9 cellular contexts compared by ENCODE assay signal in genomic region chr7:37052673-37053072, GRCh38.
DNase-seq lines count a peak whose midpoint lies in the region; ATAC-seq and TF ChIP-seq lines count a peak whose summit lies in the region.
"Had no signal": no experiment of that assay in that cellular context is flagged by ENCODE, and none has a peak within 500 bp of the region (broad histone marks: within the 10 kb centered on the region; RNA-seq: fewer than 3 reads in every experiment).

No MANE protein-coding gene starts in this region.

- H3K36me3 ChIP-seq in A673 (ENCODE audit: insufficient read depth, low read length, poor library complexity, severe bottlenecking), result no peaks in the 10 kb centered on the region
- H3K36me3 ChIP-seq in HEK293 (ENCODE audit: control insufficient read depth in 2 of 2, insufficient read depth in 1 of 2, low read length in 2 of 2), result no peaks in the 10 kb centered on the region

- TF ChIP-seq CTCF in A673 (conservative IDR thresholded peaks at IDR 0.05; ENCODE audit: low read depth, low read length) (no peak), HEK293 (tag by site-specific recombination; IDR thresholded peaks at IDR 0.05) (no peak), glutamatergic neuron (IDR thresholded peaks at IDR 0.05; ENCODE audit: partially characterized antibody, unreplicated experiment) (no peak)

- H3K4me1 ChIP-seq in A673 (ENCODE audit: insufficient read depth, low read length, poor library complexity, severe bottlenecking) (no peaks in the 10 kb centered on the region), HEK293 (ENCODE audit: control insufficient read depth, insufficient read depth, low read length) (no peaks in the 10 kb centered on the region)

- H3K4me3 Mint-ChIP-seq in glutamatergic neuron (ENCODE audit: unreplicated experiment), result no peak overlapping the region

- no peaks in the 10 kb centered on the region for H3K27me3 Mint-ChIP-seq in glutamatergic neuron (ENCODE audit: unreplicated experiment)

- H3K4me1 Mint-ChIP-seq in glutamatergic neuron (ENCODE audit: low read depth, unreplicated experiment), result peaks cover 18% of the 10 kb centered on the region

- intact Hi-C loops in A673 (cut with micrococcal nuclease; ENCODE audit: unreplicated experiment), result no loop called here

- ATAC-seq in SK-N-SH treated with all-trans-retinoic acid at 6 μM for 48 hours (no peak), HG02759 (IDR thresholded peaks at IDR 0.05; ENCODE audit: unreplicated experiment) (no peak), HG02798 (IDR thresholded peaks at IDR 0.05; ENCODE audit: poor library complexity, unreplicated experiment) (no peak), GM18502 (IDR thresholded peaks at IDR 0.05; ENCODE audit: poor library complexity, unreplicated experiment) (no peak)
- ATAC-seq in activated CD4-positive, CD25-positive, alpha-beta regulatory T cell treated with anti-CD3 and anti-CD28 coated beads, Interleukin-2, amount 50 U/mL, for 24 hours, result no peak

- CTCF ChIA-PET in A673 (lab: Charles Lee) (no interaction called here), HEK293 (lab: Yijun Ruan, JAX) (interaction anchor here (1.2 kb wide), 1 partner anchor 130 kb away, joined by 7 read pairs; no protein-coding TSS in a partner anchor)

- H3K4me3 ChIP-seq in A673 (ENCODE audit: low read depth, low read length, poor library complexity, severe bottlenecking), result no peak overlapping the region
- H3K4me3 ChIP-seq in HEK293 (ENCODE audit: low read depth, low read length), result no peak overlapping the region
- H3K4me3 ChIP-seq: SK-N-MC had no signal

- H3K36me3 Mint-ChIP-seq in glutamatergic neuron (ENCODE audit: unreplicated experiment), result no peaks in the 10 kb centered on the region

- H3K27ac ChIP-seq in A673 (ENCODE audit: low read depth, low read length, poor library complexity, severe bottlenecking) (no peak overlapping the region), HEK293 (ENCODE audit: extremely low read depth, low read depth, low read length) (no peak overlapping the region)
- H3K27ac ChIP-seq: SK-N-MC had no signal

- POLR2A ChIA-PET in A673 (lab: Charles Lee; ENCODE audit: low non-redundant PET) (no interaction called here), HEK293 (lab: Yijun Ruan, JAX) (no interaction called here)

- peak overlapping the region; percentile 1 for H3K27ac Mint-ChIP-seq in glutamatergic neuron (ENCODE audit: unreplicated experiment)

- DNase-seq in A673 (ENCODE audit: low spot score) (peak; percentile 66), glutamatergic neuron (no peak)

- BruUV-seq in A673 (replicated peaks; lab: Mats Ljungman, UMichigan), result no TSS peak

- H3K27me3 ChIP-seq in A673 (replicated peaks; ENCODE audit: insufficient read depth, low read depth, low read length, poor library complexity), result peaks cover 9% of the 10 kb centered on the region

- no peaks in the 10 kb centered on the region for H3K9me3 ChIP-seq in A673 (ENCODE audit: low read depth, low read length, poor library complexity, severe bottlenecking)
- no peaks in the 10 kb centered on the region for H3K9me3 ChIP-seq in HEK293 (ENCODE audit: control insufficient read depth, insufficient read depth, low read depth, low read length)

- H3K9me3 Mint-ChIP-seq in glutamatergic neuron (ENCODE audit: unreplicated experiment), result no peaks in the 10 kb centered on the region

TF ChIP-seq in HEK293, 187 proteins besides CTCF, POLR2A, EP300 and RAD21 (continues in another document):
- TF ChIP-seq ZNF639 (tag by site-specific recombination; IDR thresholded peaks at IDR 0.05), result no peak
- no peak for TF ChIP-seq KLF17 (tag by site-specific recombination; IDR thresholded peaks at IDR 0.05)
- TF ChIP-seq GLIS1 (tag by site-specific recombination; IDR thresholded peaks at IDR 0.05), result peak; percentile 69
- no peak for TF ChIP-seq ZNF571 (tag by site-specific recombination; IDR thresholded peaks at IDR 0.05)
- no peak for TF ChIP-seq KLF16 (tag by site-specific recombination; IDR thresholded peaks at IDR 0.05)
- no peak for TF ChIP-seq ZNF548 (tag by site-specific recombination; IDR thresholded peaks at IDR 0.05)

TF ChIP-seq in SK-N-SH treated with all-trans-retinoic acid at 6 μM for 48 hours, 23 proteins besides CTCF, POLR2A, EP300 and RAD21 (continues in another document):
- TF ChIP-seq ESRRG (CRISPR knock-in tag; IDR thresholded peaks at IDR 0.05), result no peak
- TF ChIP-seq ZC3H10 (CRISPR knock-in tag; IDR thresholded peaks at IDR 0.05), result no peak
- TF ChIP-seq ZNF8 (CRISPR knock-in tag; IDR thresholded peaks at IDR 0.05), result no peak
- TF ChIP-seq POU6F1 (CRISPR knock-in tag; IDR thresholded peaks at IDR 0.05; ENCODE audit: borderline replicate concordance, low read depth), result no peak
- peak; percentile 67; the same call in 1 of the 2 replicates for TF ChIP-seq TSHZ2 (CRISPR knock-in tag; IDR thresholded peaks at IDR 0.05)
- TF ChIP-seq BACH2 (CRISPR knock-in tag; IDR thresholded peaks at IDR 0.05; ENCODE audit: borderline replicate concordance), result no peak
- no peak for TF ChIP-seq GLIS3 (CRISPR knock-in tag; IDR thresholded peaks at IDR 0.05)
- TF ChIP-seq PPARA (CRISPR knock-in tag; IDR thresholded peaks at IDR 0.05; ENCODE audit: borderline replicate concordance), result no peak
- peak; percentile 84; the same call in 1 of the 2 replicates for TF ChIP-seq CSDC2 (CRISPR knock-in tag; IDR thresholded peaks at IDR 0.05)
- no peak for TF ChIP-seq TOX (CRISPR knock-in tag; IDR thresholded peaks at IDR 0.05; ENCODE audit: borderline replicate concordance)
- no peak for TF ChIP-seq CSRNP3 (CRISPR knock-in tag; IDR thresholded peaks at IDR 0.05)
- TF ChIP-seq TCF4 (CRISPR knock-in tag; IDR thresholded peaks at IDR 0.05; ENCODE audit: borderline replicate concordance), result no peak
- no peak for TF ChIP-seq ZFP30 (CRISPR knock-in tag; IDR thresholded peaks at IDR 0.05)
- TF ChIP-seq ISL1 (CRISPR knock-in tag; IDR thresholded peaks at IDR 0.05), result peak; percentile 39
- no peak for TF ChIP-seq OSR1 (CRISPR knock-in tag; IDR thresholded peaks at IDR 0.05)
- TF ChIP-seq ZNF70 (CRISPR knock-in tag; IDR thresholded peaks at IDR 0.05), result no peak
- TF ChIP-seq ZFP3 (CRISPR knock-in tag; IDR thresholded peaks at IDR 0.05), result peak; percentile 62; the same call in 1 of the 2 replicates
- no peak for TF ChIP-seq ARNTL (CRISPR knock-in tag; IDR thresholded peaks at IDR 0.05; ENCODE audit: borderline replicate concordance, low read depth)
